ENCODE assay signal across 8 cellular contexts in the genomic region with DNA sequence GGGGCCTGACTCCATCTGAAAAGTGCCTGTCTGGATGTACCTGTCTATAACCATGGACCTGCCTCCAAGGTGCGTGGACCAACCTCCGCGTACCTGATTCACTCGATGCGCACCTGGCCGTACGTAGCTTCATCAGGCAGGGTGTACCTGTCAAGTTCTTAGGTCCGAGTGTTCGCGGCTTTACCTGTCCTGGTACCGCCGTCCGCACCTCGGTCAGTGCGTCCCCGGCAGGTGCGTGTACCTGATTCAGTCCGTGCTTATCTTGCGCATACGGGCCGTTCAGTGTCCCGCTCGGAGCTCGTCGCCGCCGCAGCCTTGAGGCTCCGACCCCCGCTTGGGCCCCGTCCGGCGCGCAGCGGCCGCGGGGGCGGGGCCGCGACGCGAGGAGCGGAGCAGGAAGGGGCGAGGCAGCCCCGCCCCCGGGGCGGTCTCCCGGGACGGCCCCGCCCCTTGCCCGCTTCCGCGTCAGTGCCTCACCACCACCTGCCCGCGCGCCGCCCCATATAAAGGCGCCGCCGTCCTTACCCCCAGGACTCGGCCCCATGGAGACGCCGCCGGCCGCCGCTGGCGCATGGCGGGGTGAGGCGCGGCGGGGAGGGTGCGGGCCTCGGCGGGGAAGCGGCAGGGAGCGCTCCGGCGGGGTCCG. TPM values are rescaled to one million over a fixed set of nuclear protein-coding genes. Genes with fewer than 3 reads are reported as not detected.
DNase-seq lines count a peak whose midpoint lies in the region; ATAC-seq and TF ChIP-seq lines count a peak whose summit lies in the region.

A gene (plus strand): TSS at position 530 of the 646 bp plus-strand sequence. CDS start 917 bp downstream, outside the sequence.

- POLR2A ChIA-PET in naive thymus-derived CD4-positive, alpha-beta T cell (lab: Charles Lee), result interaction anchor here (0.6 to 9.1 kb wide), 13 partner anchors 9 to 1731 kb away, joined by 3 to 90 read pairs (median 4); a partner anchor contains a TSS

- CTCF ChIA-PET in Calu3 (lab: Charles Lee), result interaction anchor here (0.6 to 5.3 kb wide), 3 partner anchors 11 to 16 kb away, joined by 3 to 36 read pairs (median 3); no protein-coding TSS in a partner anchor
- CTCF ChIA-PET in naive thymus-derived CD4-positive, alpha-beta T cell (lab: Charles Lee), result interaction anchor here (0.6 to 8.9 kb wide), 4 partner anchors 10 to 1372 kb away, joined by 3 to 103 read pairs (median 4); no protein-coding TSS in a partner anchor

- H3K27ac ChIP-seq in fibroblast of lung (ENCODE audit: insufficient read depth, low read length), result peak within 1 kb of the TSS; percentile 92
- peak within 1 kb of the TSS; percentile 95 for H3K27ac ChIP-seq in naive thymus-derived CD4-positive, alpha-beta T cell (ENCODE audit: low read depth, low read length)

- H2AFZ ChIP-seq in fibroblast of lung (ENCODE audit: low read length), result peak within 1 kb of the TSS; percentile 89

- H3K4me2 ChIP-seq in fibroblast of lung (ENCODE audit: extremely low read depth, insufficient read depth, low read length), result peak within 1 kb of the TSS; percentile 100

- ATAC-seq in GM21515 (IDR thresholded peaks at IDR 0.05; ENCODE audit: unreplicated experiment), result peak; percentile 63
- peak; percentile 82 for ATAC-seq in naive thymus-derived CD4-positive, alpha-beta T cell
- ATAC-seq in stimulated activated naive B cell treated with anti-CD40 and anti-IgM and Interleukin-4, amounts not matched to agents 10 μg/mL and 1 μg/mL and 100 μg/mL, for 72 hours (replicated peaks), result peak; percentile 61 to 73

- peak within 1 kb of the TSS; percentile 99 for H3K27ac Mint-ChIP-seq in Calu3 (ENCODE audit: unreplicated experiment)
- H3K27ac Mint-ChIP-seq in activated T-helper 1 cell treated with anti-CD3 and anti-CD28 coated beads, Interleukin-12 subunit alpha, Interleukin-12 subunit beta, Interleukin-2, Interleukin-4 antibody, amounts not matched to agents 30 ng/mL and 10 ng/mL and 1 ng/mL, durations not matched to agents 14 hours and 24 hours and 36 hours, result peak within 1 kb of the TSS; percentile 97
- H3K27ac Mint-ChIP-seq in naive thymus-derived CD4-positive, alpha-beta T cell, result peak within 1 kb of the TSS; percentile 93 to 99 (median 98)
- peak within 1 kb of the TSS; percentile 97 for H3K27ac Mint-ChIP-seq in stimulated activated naive B cell treated with anti-CD40 and anti-IgM and Interleukin-4, amounts not matched to agents 10 μg/mL and 1 μg/mL and 100 μg/mL, for 72 hours

- no peaks in the 10 kb centered on the region for H3K9me3 Mint-ChIP-seq in Calu3 (ENCODE audit: low read depth, unreplicated experiment)
- H3K9me3 Mint-ChIP-seq in activated T-helper 1 cell treated with anti-CD3 and anti-CD28 coated beads, Interleukin-12 subunit alpha, Interleukin-12 subunit beta, Interleukin-2, Interleukin-4 antibody, amounts not matched to agents 30 ng/mL and 10 ng/mL and 1 ng/mL, durations not matched to agents 14 hours and 24 hours and 36 hours, result no peaks in the 10 kb centered on the region
- H3K9me3 Mint-ChIP-seq in naive thymus-derived CD4-positive, alpha-beta T cell, result no peaks in the 10 kb centered on the region
- no peaks in the 10 kb centered on the region for H3K9me3 Mint-ChIP-seq in stimulated activated naive B cell treated with anti-CD40 and anti-IgM and Interleukin-4, amounts not matched to agents 10 μg/mL and 1 μg/mL and 100 μg/mL, for 72 hours

- peak within 1 kb of the TSS; percentile 90 for H3K4me3 ChIP-seq in Jurkat, Clone E6-1 (ENCODE audit: low read length)
- peak within 1 kb of the TSS; percentile 80 to 85 (median 84) for H3K4me3 ChIP-seq in fibroblast of lung (replicated peaks in 1 of 4; ENCODE audit: control extremely low read depth in 1 of 4, insufficient read depth in 1 of 4, low read depth in 3 of 4, low read length in 4 of 4)
- peak within 1 kb of the TSS; percentile 97 for H3K4me3 ChIP-seq in naive thymus-derived CD4-positive, alpha-beta T cell (ENCODE audit: low read length)

- peaks cover 49% of the 10 kb centered on the region for H3K4me1 ChIP-seq in fibroblast of lung (ENCODE audit: control insufficient read depth, extremely low read depth, insufficient read depth, low read length)
- peaks cover 28 to 33% of the 10 kb centered on the region in 2 donors for H3K4me1 ChIP-seq in naive thymus-derived CD4-positive, alpha-beta T cell (ENCODE audit: control insufficient read depth in 2 of 2, insufficient read depth in 2 of 2, low read length in 2 of 2)

- no peaks in the 10 kb centered on the region for H3K27me3 Mint-ChIP-seq in Calu3 (ENCODE audit: unreplicated experiment)
- peaks cover 8% of the 10 kb centered on the region for H3K27me3 Mint-ChIP-seq in activated T-helper 1 cell treated with anti-CD3 and anti-CD28 coated beads, Interleukin-12 subunit alpha, Interleukin-12 subunit beta, Interleukin-2, Interleukin-4 antibody, amounts not matched to agents 30 ng/mL and 10 ng/mL and 1 ng/mL, durations not matched to agents 14 hours and 24 hours and 36 hours (ENCODE audit: insufficient read depth)
- no peaks in the 10 kb centered on the region for H3K27me3 Mint-ChIP-seq in naive thymus-derived CD4-positive, alpha-beta T cell
- H3K27me3 Mint-ChIP-seq in stimulated activated naive B cell treated with anti-CD40 and anti-IgM and Interleukin-4, amounts not matched to agents 10 μg/mL and 1 μg/mL and 100 μg/mL, for 72 hours, result peaks cover 7 to 17% of the 10 kb centered on the region in 2 donors

- BruUV-seq in Calu3 (replicated peaks; lab: Mats Ljungman, UMichigan), result no TSS peak

- peaks cover 33% of the 10 kb centered on the region for H3K4me1 Mint-ChIP-seq in Calu3 (ENCODE audit: low read depth, unreplicated experiment)
- H3K4me1 Mint-ChIP-seq in activated T-helper 1 cell treated with anti-CD3 and anti-CD28 coated beads, Interleukin-12 subunit alpha, Interleukin-12 subunit beta, Interleukin-2, Interleukin-4 antibody, amounts not matched to agents 30 ng/mL and 10 ng/mL and 1 ng/mL, durations not matched to agents 14 hours and 24 hours and 36 hours (ENCODE audit: low read depth), result peaks cover 50% of the 10 kb centered on the region
- peaks cover 43 to 59% (median 54%) of the 10 kb centered on the region in 7 donors for H3K4me1 Mint-ChIP-seq in naive thymus-derived CD4-positive, alpha-beta T cell
- peaks cover 46 to 72% of the 10 kb centered on the region in 2 donors for H3K4me1 Mint-ChIP-seq in stimulated activated naive B cell treated with anti-CD40 and anti-IgM and Interleukin-4, amounts not matched to agents 10 μg/mL and 1 μg/mL and 100 μg/mL, for 72 hours

- no peak for TF ChIP-seq CTCF in Calu3 (IDR thresholded peaks at IDR 0.05; ENCODE audit: unreplicated experiment)
- no peak for TF ChIP-seq CTCF in fibroblast of lung (conservative IDR thresholded peaks at IDR 0.05 in 1 of 2, IDR thresholded peaks at IDR 0.05 in 1 of 2; ENCODE audit: low read depth in 1 of 2, low read length in 2 of 2)

- no peaks in the 10 kb centered on the region for H3K9me3 ChIP-seq in fibroblast of lung (ENCODE audit: control insufficient read depth, insufficient read depth, low read depth, low read length)
- no peaks in the 10 kb centered on the region for H3K9me3 ChIP-seq in naive thymus-derived CD4-positive, alpha-beta T cell (ENCODE audit: control insufficient read depth in 2 of 3, low read length in 3 of 3)

- no peaks in the 10 kb centered on the region for H3K27me3 ChIP-seq in fibroblast of lung (ENCODE audit: control insufficient read depth, insufficient read depth, low read length)
- no peaks in the 10 kb centered on the region for H3K27me3 ChIP-seq in naive thymus-derived CD4-positive, alpha-beta T cell (ENCODE audit: control insufficient read depth in 2 of 2, insufficient read depth in 2 of 2, low read length in 2 of 2)

- intact Hi-C loops in Calu3 (cut with micrococcal nuclease; ENCODE audit: unreplicated experiment), result no loop called here
- intact Hi-C loops in activated T-helper 1 cell treated with anti-CD3 and anti-CD28 coated beads, Interleukin-12 subunit alpha, Interleukin-12 subunit beta, Interleukin-2, Interleukin-4 antibody, amounts not matched to agents 30 ng/mL and 10 ng/mL and 1 ng/mL, durations not matched to agents 14 hours and 24 hours and 36 hours (cut with micrococcal nuclease), result loop anchor here (1.0 to 10.0 kb wide), 4 partner anchors 80 to 1401 kb away; a partner anchor contains a TSS
- intact Hi-C loops in naive thymus-derived CD4-positive, alpha-beta T cell (cut with micrococcal nuclease), result loop anchor here (1.0 to 10.0 kb wide), 11 partner anchors 13 to 1383 kb away; a partner anchor contains a TSS

- no peaks in the 10 kb centered on the region for H4K20me1 ChIP-seq in fibroblast of lung (ENCODE audit: control insufficient read depth, extremely low read depth, insufficient read depth, low read length)

- H3K79me2 ChIP-seq in fibroblast of lung (ENCODE audit: control insufficient read depth, insufficient read depth, low read length), result peaks cover 42% of the 10 kb centered on the region

- H3K4me3 Mint-ChIP-seq in Calu3 (ENCODE audit: low read depth, unreplicated experiment), result peak within 1 kb of the TSS; percentile 90
- peak within 1 kb of the TSS; percentile 100 for H3K4me3 Mint-ChIP-seq in activated T-helper 1 cell treated with anti-CD3 and anti-CD28 coated beads, Interleukin-12 subunit alpha, Interleukin-12 subunit beta, Interleukin-2, Interleukin-4 antibody, amounts not matched to agents 30 ng/mL and 10 ng/mL and 1 ng/mL, durations not matched to agents 14 hours and 24 hours and 36 hours
- H3K4me3 Mint-ChIP-seq in naive thymus-derived CD4-positive, alpha-beta T cell, result peak within 1 kb of the TSS; percentile 91 to 99 (median 96)
- peak within 1 kb of the TSS; percentile 90 to 96 for H3K4me3 Mint-ChIP-seq in stimulated activated naive B cell treated with anti-CD40 and anti-IgM and Interleukin-4, amounts not matched to agents 10 μg/mL and 1 μg/mL and 100 μg/mL, for 72 hours

- H3K9ac ChIP-seq in fibroblast of lung (ENCODE audit: insufficient read depth, low read length), result peak within 1 kb of the TSS; percentile 87

- peaks cover 95% of the 10 kb centered on the region for H3K36me3 Mint-ChIP-seq in Calu3 (ENCODE audit: insufficient read depth, unreplicated experiment)
- peaks cover 43% of the 10 kb centered on the region for H3K36me3 Mint-ChIP-seq in activated T-helper 1 cell treated with anti-CD3 and anti-CD28 coated beads, Interleukin-12 subunit alpha, Interleukin-12 subunit beta, Interleukin-2, Interleukin-4 antibody, amounts not matched to agents 30 ng/mL and 10 ng/mL and 1 ng/mL, durations not matched to agents 14 hours and 24 hours and 36 hours (ENCODE audit: low read depth)
- H3K36me3 Mint-ChIP-seq in naive thymus-derived CD4-positive, alpha-beta T cell, result peaks cover 3 to 43% (median 10%) of the 10 kb centered on the region in 5 donors
- peaks cover 37 to 42% of the 10 kb centered on the region in 2 donors for H3K36me3 Mint-ChIP-seq in stimulated activated naive B cell treated with anti-CD40 and anti-IgM and Interleukin-4, amounts not matched to agents 10 μg/mL and 1 μg/mL and 100 μg/mL, for 72 hours

- DNase-seq in Calu3 (peak; percentile 97), RKO (ENCODE audit: low spot score) (peak; percentile 90), fibroblast of lung (ENCODE audit: low read depth in 2 of 2) (peak; percentile 84 to 85)
- DNase-seq in Jurkat, Clone E6-1 (ENCODE audit: low read depth, low spot score), result peak; percentile 74
- peak; percentile 91 for DNase-seq in activated T-helper 1 cell treated with anti-CD3 and anti-CD28 coated beads, Interleukin-12 subunit alpha, Interleukin-12 subunit beta, Interleukin-2, Interleukin-4 antibody, amounts not matched to agents 30 ng/mL and 10 ng/mL and 1 ng/mL, durations not matched to agents 14 hours and 24 hours and 36 hours (ENCODE audit: low spot score)
- DNase-seq in naive thymus-derived CD4-positive, alpha-beta T cell, result peak; percentile 87 to 98 (median 93)
- DNase-seq in stimulated activated naive B cell treated with anti-CD40 and anti-IgM and Interleukin-4, amounts not matched to agents 10 μg/mL and 1 μg/mL and 100 μg/mL, for 72 hours, result peak; percentile 89

- peaks cover 9% of the 10 kb centered on the region for H3K36me3 ChIP-seq in fibroblast of lung (ENCODE audit: control insufficient read depth, insufficient read depth, low read length)
- peaks cover 0 to 27% (median 7%) of the 10 kb centered on the region in 3 experiments for H3K36me3 ChIP-seq in naive thymus-derived CD4-positive, alpha-beta T cell (ENCODE audit: control insufficient read depth in 2 of 3, insufficient read depth in 3 of 3, low read length in 3 of 3)

RNA-seq across cellular contexts. Expression of the gene that starts here (rescaled TPM):
- total RNA-seq in Calu3 (2022) (64.4 and 94.1 TPM in 2 replicates), fibroblast of lung (6.7 and 7.8 TPM in 2 replicates)
- 8.0 TPM for polyA plus RNA-seq in Jurkat, Clone E6-1 (2012; ENCODE audit: insufficient read depth, insufficient read length)
- 40.4 and 44.0 TPM in 2 replicates for total RNA-seq in activated T-helper 1 cell treated with anti-CD3 and anti-CD28 coated beads, Interleukin-12 subunit alpha, Interleukin-12 subunit beta, Interleukin-2, Interleukin-4 antibody, amounts not matched to agents 30 ng/mL and 10 ng/mL and 1 ng/mL, durations not matched to agents 14 hours and 24 hours and 36 hours
- 4.8 and 4.9 TPM in 2 replicates for polyA plus RNA-seq in fibroblast of lung
- polyA plus RNA-seq in fibroblast of lung (2012), result 3.8 and 4.4 TPM in 2 replicates
- polyA minus RNA-seq in fibroblast of lung (ENCODE audit: low replicate concordance), result 4.2 and 17.8 TPM in 2 replicates
- 100 to 1,000 TPM in 2 of 5 experiments, 10 to 100 TPM in 3; 35.0 to 122 (median 46.7) TPM for total RNA-seq in naive thymus-derived CD4-positive, alpha-beta T cell
- polyA plus RNA-seq in naive thymus-derived CD4-positive, alpha-beta T cell, result 1 to 10 TPM; 4.4 to 4.7 TPM

Comparison
In these comparisons a context has a peak if more than half of its experiments do, and no peak if none do; other contexts are left out.
1. Peak in every context shown above with its lines: DNase-seq, ATAC-seq, H3K4me3 ChIP-seq and H3K27ac ChIP-seq.